19 cellular contexts compared by ENCODE assay signal in the genomic region with DNA sequence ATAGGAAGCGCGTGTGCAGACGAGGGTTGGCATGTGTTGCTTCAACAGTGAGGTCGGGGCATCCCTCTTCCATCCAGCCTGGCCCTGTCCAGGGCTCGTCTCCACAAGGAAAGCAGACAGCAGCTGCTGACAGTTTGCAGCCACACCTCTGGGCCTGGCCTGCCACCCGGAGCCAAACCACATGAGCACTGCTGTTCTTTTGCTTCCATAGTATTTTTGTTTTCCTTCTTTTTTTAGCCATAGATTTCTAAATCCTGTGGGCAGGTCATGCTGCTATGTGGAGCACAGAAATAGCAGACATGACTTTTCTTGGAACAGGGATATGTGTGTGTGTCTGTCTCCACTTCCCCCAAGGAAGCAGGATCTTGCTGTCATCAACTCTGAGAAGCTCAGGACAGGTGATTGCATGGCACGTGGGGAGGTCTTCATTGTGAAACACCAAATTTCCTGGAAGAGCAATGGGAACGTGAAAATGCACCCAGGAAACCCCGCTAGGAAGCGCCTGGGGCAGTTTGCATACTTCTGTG.
DNase-seq lines count a peak whose midpoint lies in the region; ATAC-seq and TF ChIP-seq lines count a peak whose summit lies in the region.
"Had no signal": no experiment of that assay in that cellular context is flagged by ENCODE, and none has a peak within 500 bp of the region (broad histone marks: within the 10 kb centered on the region; RNA-seq: fewer than 3 reads in every experiment).

No MANE protein-coding gene starts in this region.

- ATAC-seq in GM23338: no peak
- no peak for ATAC-seq in WTC11

- H3K4me1 Mint-ChIP-seq in GM23338 (peaks cover 65% of the 10 kb centered on the region), WTC11 (peaks cover 49% of the 10 kb centered on the region), glutamatergic neuron (ENCODE audit: low read depth, unreplicated experiment) (peaks cover 58% of the 10 kb centered on the region), neural progenitor cell (peaks cover 21% of the 10 kb centered on the region)

- POLR2A ChIA-PET in WTC11 (lab: Charles Lee): no interaction called here

- H3K27me3 Mint-ChIP-seq in GM23338 (ENCODE audit: insufficient read depth, low read depth, poor library complexity) (peaks cover 53% of the 10 kb centered on the region), WTC11 (ENCODE audit: low read depth) (no peaks in the 10 kb centered on the region; the same call in 1 of the 2 replicates), glutamatergic neuron (ENCODE audit: unreplicated experiment) (peaks cover 16% of the 10 kb centered on the region), neural progenitor cell (ENCODE audit: insufficient read depth, low read depth) (peaks cover 5% of the 10 kb centered on the region)

- H3K9me3 Mint-ChIP-seq in GM23338: no peaks in the 10 kb centered on the region
- H3K9me3 Mint-ChIP-seq in WTC11: no peaks in the 10 kb centered on the region
- H3K9me3 Mint-ChIP-seq in glutamatergic neuron (ENCODE audit: unreplicated experiment): peaks cover 12% of the 10 kb centered on the region
- no peaks in the 10 kb centered on the region for H3K9me3 Mint-ChIP-seq in neural progenitor cell

- CTCF ChIA-PET in WTC11 (lab: Charles Lee): no interaction called here

- no peak overlapping the region for H3K4me3 Mint-ChIP-seq in GM23338
- no peak overlapping the region for H3K4me3 Mint-ChIP-seq in WTC11
- H3K4me3 Mint-ChIP-seq in glutamatergic neuron (ENCODE audit: unreplicated experiment): peak overlapping the region; percentile 5
- H3K4me3 Mint-ChIP-seq in neural progenitor cell: no peak overlapping the region

- H3F3A ChIP-seq in GM23338 (replicated peaks; ENCODE audit: low read depth) (peaks cover 20% of the 10 kb centered on the region), neural progenitor cell (ENCODE audit: low read depth) (peaks cover 6% of the 10 kb centered on the region)

- H3K9ac ChIP-seq in neural progenitor cell: no peak overlapping the region
- H3K9ac ChIP-seq: BLaER1 treated with 17β-estradiol and CSF1 and Interleukin-3, amounts not matched to agents 10 nM and 100 nM had no signal

- peak overlapping the region; percentile 49; the same call in 1 of the 2 replicates for H3K27ac Mint-ChIP-seq in GM23338
- H3K27ac Mint-ChIP-seq in WTC11: peak overlapping the region; percentile 90
- peak overlapping the region; percentile 7 for H3K27ac Mint-ChIP-seq in glutamatergic neuron (ENCODE audit: unreplicated experiment)
- H3K27ac Mint-ChIP-seq in neural progenitor cell: peak overlapping the region; percentile 78

- H3K4me3 ChIP-seq in GM23338: no peak overlapping the region
- H3K4me3 ChIP-seq in neural progenitor cell: no peak overlapping the region
- H3K4me3 ChIP-seq: BLaER1 treated with 17β-estradiol and CSF1 and Interleukin-3, amounts not matched to agents 10 nM and 100 nM; HAP-1; ovary had no signal

- H3K79me2 ChIP-seq in GM23338 (replicated peaks; ENCODE audit: insufficient read depth) (peaks cover 99% of the 10 kb centered on the region), neural progenitor cell (ENCODE audit: low read depth) (peaks cover 29% of the 10 kb centered on the region)

- DNase-seq in GM23338 (ENCODE audit: low spot score) (no peak), WTC11 (ENCODE audit: low spot score) (no peak), glutamatergic neuron (no peak), neural progenitor cell (ENCODE audit: low spot score) (no peak), NCI-H82 (lab: John Stamatoyannopoulos, UW) (no peak), GDM1 (lab: John Stamatoyannopoulos, UW) (no peak), kidney tubule cell (ENCODE audit: low spot score) (no peak)
- no peak for DNase-seq in activated CD4-positive, CD25-positive, alpha-beta regulatory T cell (lab: John Stamatoyannopoulos, UW)
- DNase-seq: activated CD4-positive, alpha-beta T cell treated with anti-CD3 and anti-CD28 coated beads, Interleukin-2, amount 50 U/mL, for 1 hour; activated gamma-delta T cell; brain microvascular endothelial cell; DMS79; effector CD8-positive, alpha-beta T cell; islet precursor cell; NCI-H1048; T-helper 9 cell had no signal

- H3K9me2 ChIP-seq in GM23338 (ENCODE audit: insufficient read depth): no peaks in the 10 kb centered on the region

- H4K20me1 ChIP-seq in GM23338 (replicated peaks; ENCODE audit: insufficient read depth) (peaks cover 76% of the 10 kb centered on the region), neural progenitor cell (ENCODE audit: low read depth) (peaks cover 39% of the 10 kb centered on the region)

- H3K4me2 ChIP-seq in GM23338: no peak overlapping the region
- H3K4me2 ChIP-seq in neural progenitor cell: no peak overlapping the region
- H3K4me2 ChIP-seq: BLaER1 treated with 17β-estradiol and CSF1 and Interleukin-3, amounts not matched to agents 10 nM and 100 nM had no signal

- H3K36me3 Mint-ChIP-seq in GM23338 (ENCODE audit: low read depth) (peaks cover 81% of the 10 kb centered on the region), WTC11 (peaks cover 64% of the 10 kb centered on the region), glutamatergic neuron (ENCODE audit: unreplicated experiment) (peaks cover 11% of the 10 kb centered on the region), neural progenitor cell (peaks cover 35% of the 10 kb centered on the region)

- H3K4me1 ChIP-seq in GM23338 (ENCODE audit: insufficient read depth) (peaks cover 36% of the 10 kb centered on the region), neural progenitor cell (peaks cover 12% of the 10 kb centered on the region)

- H3K9me3 ChIP-seq in neural progenitor cell (ENCODE audit: low read depth): no peaks in the 10 kb centered on the region
- H3K9me3 ChIP-seq: BLaER1 treated with 17β-estradiol and CSF1 and Interleukin-3, amounts not matched to agents 10 nM and 100 nM; HAP-1; ovary had no signal

- TF ChIP-seq CTCF in GM23338 (conservative IDR thresholded peaks at IDR 0.05; ENCODE audit: low read depth in 2 of 2) (no peak), WTC11 (IDR thresholded peaks at IDR 0.05) (no peak), glutamatergic neuron (IDR thresholded peaks at IDR 0.05; ENCODE audit: partially characterized antibody, unreplicated experiment) (no peak), neural progenitor cell (IDR thresholded peaks at IDR 0.05) (no peak)

- H3K36me3 ChIP-seq in GM23338 (ENCODE audit: insufficient read depth) (peaks cover 36% of the 10 kb centered on the region), neural progenitor cell (no peaks in the 10 kb centered on the region)
- H3K36me3 ChIP-seq: HAP-1, ovary had no signal

- H3K27me3 ChIP-seq in GM23338 (ENCODE audit: insufficient read depth): no peaks in the 10 kb centered on the region
- H3K27me3 ChIP-seq in neural progenitor cell: no peaks in the 10 kb centered on the region
- H3K27me3 ChIP-seq: BLaER1 treated with 17β-estradiol and CSF1 and Interleukin-3, amounts not matched to agents 10 nM and 100 nM; brain microvascular endothelial cell; ovary had no signal

- no peak overlapping the region for H2AFZ ChIP-seq in GM23338
- H2AFZ ChIP-seq in neural progenitor cell (replicated peaks): no peak overlapping the region

- H3K27ac ChIP-seq in GM23338 (ENCODE audit: low read depth): peak overlapping the region; percentile 78
- H3K27ac ChIP-seq in neural progenitor cell: no peak overlapping the region
- H3K27ac ChIP-seq: BLaER1 treated with 17β-estradiol and CSF1 and Interleukin-3, amounts not matched to agents 10 nM and 100 nM; brain microvascular endothelial cell; ovary had no signal

TF ChIP-seq in GM23338, 12 proteins besides CTCF, POLR2A, EP300 and RAD21:
- TF ChIP-seq, protein P1, sequence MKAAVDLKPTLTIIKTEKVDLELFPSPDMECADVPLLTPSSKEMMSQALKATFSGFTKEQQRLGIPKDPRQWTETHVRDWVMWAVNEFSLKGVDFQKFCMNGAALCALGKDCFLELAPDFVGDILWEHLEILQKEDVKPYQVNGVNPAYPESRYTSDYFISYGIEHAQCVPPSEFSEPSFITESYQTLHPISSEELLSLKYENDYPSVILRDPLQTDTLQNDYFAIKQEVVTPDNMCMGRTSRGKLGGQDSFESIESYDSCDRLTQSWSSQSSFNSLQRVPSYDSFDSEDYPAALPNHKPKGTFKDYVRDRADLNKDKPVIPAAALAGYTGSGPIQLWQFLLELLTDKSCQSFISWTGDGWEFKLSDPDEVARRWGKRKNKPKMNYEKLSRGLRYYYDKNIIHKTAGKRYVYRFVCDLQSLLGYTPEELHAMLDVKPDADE (IDR thresholded peaks at IDR 0.05): no peak
- no peak for TF ChIP-seq JUNB (IDR thresholded peaks at IDR 0.05; ENCODE audit: unreplicated experiment)
- TF ChIP-seq POLR2AphosphoS5 (IDR thresholded peaks at IDR 0.05; ENCODE audit: low read depth): 0 out of 2 replicates have a peak, but pooled peaks have one; percentile 28

TF ChIP-seq in WTC11, 78 proteins besides CTCF, POLR2A, EP300 and RAD21 (continues in another document):
- TF ChIP-seq GABPB1 (CRISPR knock-in tag; IDR thresholded peaks at IDR 0.05) (no peak), ELF4 (CRISPR knock-in tag; IDR thresholded peaks at IDR 0.05; ENCODE audit: low read depth) (no peak), SMAD3 (CRISPR knock-in tag; IDR thresholded peaks at IDR 0.05; ENCODE audit: borderline replicate concordance) (no peak), JUN (CRISPR knock-in tag; IDR thresholded peaks at IDR 0.05) (no peak), RORB (CRISPR knock-in tag; IDR thresholded peaks at IDR 0.05) (no peak)

Comparison
In these comparisons a context has a peak if more than half of its experiments do, and no peak if none do; other contexts are left out.
1. H3K27ac Mint-ChIP-seq: peak in every context shown above with its lines; median percentile 90 in WTC11; 78 in neural progenitor cell; 49 in GM23338; 7 in glutamatergic neuron.